ENCODE assay signal across 8 cellular contexts in genomic region chr10:73920084-73920483, GRCh38. TPM values are rescaled to one million over a fixed set of nuclear protein-coding genes. Genes with fewer than 3 reads are reported as not detected.
DNase-seq lines count a peak whose midpoint lies in the region; ATAC-seq and TF ChIP-seq lines count a peak whose summit lies in the region.

No MANE protein-coding gene starts in this region.

- POLR2A ChIA-PET in activated CD4-positive, alpha-beta memory T cell treated with anti-CD3 and anti-CD28 coated beads for 36 hours (lab: Charles Lee), result no interaction called here

- H3K27ac Mint-ChIP-seq in activated CD4-positive, alpha-beta memory T cell treated with anti-CD3 and anti-CD28 coated beads for 36 hours, result no peak overlapping the region

- 56 to 80% methylated on average over 2 of the region's 4 CpGs for WGBS in mesodermal cell (ENCODE audit: insufficient coverage in 2 of 2), 2 experiments

- in situ Hi-C loops in brain microvascular endothelial cell (cut with HindIII; ENCODE audit: low pct_ligation_motif_present, low sequenced_read_pairs) (no loop called here), GM13977 (cut with MboI; ENCODE audit: low pct_unique_long_range_greater_than_20kb, low sequenced_read_pairs, unreplicated experiment) (no loop called here)

- peak overlapping the region; percentile 78 for H3K27ac ChIP-seq in BLaER1
- H3K27ac ChIP-seq in HUES48 (ENCODE audit: low read depth, low read length), result peak overlapping the region; percentile 44
- no peak overlapping the region for H3K27ac ChIP-seq in brain microvascular endothelial cell
- peak overlapping the region; percentile 70 for H3K27ac ChIP-seq in mesodermal cell (ENCODE audit: low read depth, low read length, severe bottlenecking)

- intact Hi-C loops in activated CD4-positive, alpha-beta memory T cell treated with anti-CD3 and anti-CD28 coated beads for 36 hours (cut with micrococcal nuclease), result no loop called here

- H3K27me3 ChIP-seq in BLaER1 (no peaks in the 10 kb centered on the region), HUES48 (ENCODE audit: control insufficient read depth, insufficient read depth, low read length) (no peaks in the 10 kb centered on the region), brain microvascular endothelial cell (replicated peaks) (no peaks in the 10 kb centered on the region)

- H3K36me3 Mint-ChIP-seq in activated CD4-positive, alpha-beta memory T cell treated with anti-CD3 and anti-CD28 coated beads for 36 hours, result peaks cover 10% of the 10 kb centered on the region

- DNase-seq in brain microvascular endothelial cell, result no peak
- no peak for DNase-seq in GM13977 (ENCODE audit: low spot score)
- DNase-seq in activated CD4-positive, alpha-beta memory T cell treated with anti-CD3 and anti-CD28 coated beads for 36 hours, result no peak
- no peak for DNase-seq in T-helper 1 cell

- peaks cover 26% of the 10 kb centered on the region for H3K4me1 Mint-ChIP-seq in activated CD4-positive, alpha-beta memory T cell treated with anti-CD3 and anti-CD28 coated beads for 36 hours (ENCODE audit: low read depth)

- H3K36me3 ChIP-seq in BLaER1, result peaks cover 30% of the 10 kb centered on the region
- peaks cover 17% of the 10 kb centered on the region for H3K36me3 ChIP-seq in HUES48 (ENCODE audit: control insufficient read depth, insufficient read depth, low read length)
- peaks cover 21% of the 10 kb centered on the region for H3K36me3 ChIP-seq in brain microvascular endothelial cell (replicated peaks)
- H3K36me3 ChIP-seq in mesodermal cell (ENCODE audit: control insufficient read depth, insufficient read depth, low read length), result peaks cover 27% of the 10 kb centered on the region

- peaks cover 18% of the 10 kb centered on the region for H3K27me3 Mint-ChIP-seq in activated CD4-positive, alpha-beta memory T cell treated with anti-CD3 and anti-CD28 coated beads for 36 hours

- peaks cover 20% of the 10 kb centered on the region for H3K9me3 ChIP-seq in BLaER1
- no peaks in the 10 kb centered on the region for H3K9me3 ChIP-seq in HUES48 (ENCODE audit: control insufficient read depth, insufficient read depth, low read length)
- no peaks in the 10 kb centered on the region for H3K9me3 ChIP-seq in mesodermal cell (ENCODE audit: control insufficient read depth, low read length)

- no peaks in the 10 kb centered on the region for H4K20me1 ChIP-seq in BLaER1

- no peak for ATAC-seq in GM21447 (IDR thresholded peaks at IDR 0.05; ENCODE audit: unreplicated experiment)

- CTCF ChIA-PET in activated CD4-positive, alpha-beta memory T cell treated with anti-CD3 and anti-CD28 coated beads for 36 hours (lab: Charles Lee), result interaction anchor here (0.9 to 5.1 kb wide), 4 partner anchors 20 to 161 kb away, joined by 3 to 20 read pairs (median 4); no protein-coding TSS in a partner anchor

- peak; percentile 5 for TF ChIP-seq CTCF in brain microvascular endothelial cell (IDR thresholded peaks at IDR 0.05; ENCODE audit: low read depth, low read length, missing control alignments)
- TF ChIP-seq CTCF in GM13977 (IDR thresholded peaks at IDR 0.05; ENCODE audit: extremely low read depth, insufficient read depth, missing control alignments), result no peak

- H3K4me1 ChIP-seq in BLaER1 (peaks cover 86% of the 10 kb centered on the region), HUES48 (ENCODE audit: control insufficient read depth, insufficient read depth, low read length) (peaks cover 21% of the 10 kb centered on the region), mesodermal cell (ENCODE audit: control insufficient read depth, insufficient read depth, low read length, poor library complexity, severe bottlenecking) (peaks cover 13% of the 10 kb centered on the region)

- H3K4me3 ChIP-seq in BLaER1, result no peak overlapping the region
- H3K4me3 ChIP-seq in HUES48 (ENCODE audit: low read depth, low read length), result no peak overlapping the region
- no peak overlapping the region for H3K4me3 ChIP-seq in brain microvascular endothelial cell (ENCODE audit: low read depth, low read length)
- H3K4me3 ChIP-seq in mesodermal cell (ENCODE audit: extremely low read depth, insufficient read depth, low read length, poor library complexity, severe bottlenecking), result no peak overlapping the region

- H3K9ac ChIP-seq in BLaER1 (peak overlapping the region; percentile 57), HUES48 (ENCODE audit: low read depth, low read length) (no peak overlapping the region)

- peak overlapping the region; percentile 63 for H3K4me2 ChIP-seq in BLaER1

- H3K9me3 Mint-ChIP-seq in activated CD4-positive, alpha-beta memory T cell treated with anti-CD3 and anti-CD28 coated beads for 36 hours, result peaks cover 6% of the 10 kb centered on the region

- H3K4me3 Mint-ChIP-seq in activated CD4-positive, alpha-beta memory T cell treated with anti-CD3 and anti-CD28 coated beads for 36 hours, result no peak overlapping the region

RNA-seq across cellular contexts. Expression of gene PLAU, which starts 9.2 kb away (rescaled TPM):
- 125 TPM for polyA plus RNA-seq in mesodermal cell (2013, experiment 1 of 2)
- 104 TPM for polyA plus RNA-seq in mesodermal cell (2013, experiment 2 of 2)
- under 1 TPM; 0.45 to 0.73 TPM for total RNA-seq in activated CD4-positive, alpha-beta memory T cell treated with anti-CD3 and anti-CD28 coated beads for 36 hours

RNA-seq across cellular contexts. Expression of gene CAMK2G, which starts 45.7 kb away (rescaled TPM):
- 24.4 TPM for polyA plus RNA-seq in mesodermal cell (2013, experiment 1 of 2)
- polyA plus RNA-seq in mesodermal cell (2013, experiment 2 of 2), result 24.9 TPM
- total RNA-seq in activated CD4-positive, alpha-beta memory T cell treated with anti-CD3 and anti-CD28 coated beads for 36 hours, result 10 to 100 TPM; 20.8 to 21.5 TPM
